2 cellular contexts compared by ENCODE assay signal in genomic region chr19:6099037-6099436, GRCh38.
TF ChIP-seq lines count a peak whose summit lies in the region.

No MANE protein-coding gene starts in this region.

TF ChIP-seq in HepG2, 621 proteins besides CTCF, POLR2A, EP300 and RAD21:
- TF ChIP-seq, protein P1, sequence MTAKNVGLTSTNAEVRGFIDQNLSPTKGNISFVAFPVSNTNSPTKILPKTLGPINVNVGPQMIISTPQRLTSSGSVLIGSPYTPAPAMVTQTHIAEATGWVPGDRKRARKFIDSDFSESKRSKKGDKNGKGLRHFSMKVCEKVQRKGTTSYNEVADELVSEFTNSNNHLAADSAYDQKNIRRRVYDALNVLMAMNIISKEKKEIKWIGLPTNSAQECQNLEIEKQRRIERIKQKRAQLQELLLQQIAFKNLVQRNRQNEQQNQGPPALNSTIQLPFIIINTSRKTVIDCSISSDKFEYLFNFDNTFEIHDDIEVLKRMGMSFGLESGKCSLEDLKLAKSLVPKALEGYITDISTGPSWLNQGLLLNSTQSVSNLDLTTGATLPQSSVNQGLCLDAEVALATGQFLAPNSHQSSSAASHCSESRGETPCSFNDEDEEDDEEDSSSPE (CRISPR knock-in tag; IDR thresholded peaks at IDR 0.05) = no peak
- TF ChIP-seq CBFB (CRISPR knock-in tag; IDR thresholded peaks at IDR 0.05) (no peak), ZNF143 (CRISPR knock-in tag; IDR thresholded peaks at IDR 0.05) (no peak), FLYWCH1 (CRISPR knock-in tag; IDR thresholded peaks at IDR 0.05) (no peak), ZNF724P (CRISPR knock-in tag; IDR thresholded peaks at IDR 0.05; ENCODE audit: borderline replicate concordance) (no peak), ZNF101 (CRISPR knock-in tag; IDR thresholded peaks at IDR 0.05; ENCODE audit: borderline replicate concordance, low read depth) (no peak), JARID2 (CRISPR knock-in tag; IDR thresholded peaks at IDR 0.05; ENCODE audit: insufficient replicate concordance) (no peak), JUND (CRISPR knock-in tag; IDR thresholded peaks at IDR 0.05) (no peak), ZNF558 (CRISPR knock-in tag; IDR thresholded peaks at IDR 0.05; ENCODE audit: borderline replicate concordance) (no peak), ZNF20 (CRISPR knock-in tag; IDR thresholded peaks at IDR 0.05) (no peak), KLF6 (CRISPR knock-in tag; IDR thresholded peaks at IDR 0.05) (no peak), ZNF615 (CRISPR knock-in tag; IDR thresholded peaks at IDR 0.05; ENCODE audit: borderline replicate concordance) (no peak), SSRP1 (CRISPR knock-in tag; IDR thresholded peaks at IDR 0.05) (no peak), ZNF326 (CRISPR knock-in tag; IDR thresholded peaks at IDR 0.05; ENCODE audit: borderline replicate concordance) (no peak)
- TF ChIP-seq, protein P2, sequence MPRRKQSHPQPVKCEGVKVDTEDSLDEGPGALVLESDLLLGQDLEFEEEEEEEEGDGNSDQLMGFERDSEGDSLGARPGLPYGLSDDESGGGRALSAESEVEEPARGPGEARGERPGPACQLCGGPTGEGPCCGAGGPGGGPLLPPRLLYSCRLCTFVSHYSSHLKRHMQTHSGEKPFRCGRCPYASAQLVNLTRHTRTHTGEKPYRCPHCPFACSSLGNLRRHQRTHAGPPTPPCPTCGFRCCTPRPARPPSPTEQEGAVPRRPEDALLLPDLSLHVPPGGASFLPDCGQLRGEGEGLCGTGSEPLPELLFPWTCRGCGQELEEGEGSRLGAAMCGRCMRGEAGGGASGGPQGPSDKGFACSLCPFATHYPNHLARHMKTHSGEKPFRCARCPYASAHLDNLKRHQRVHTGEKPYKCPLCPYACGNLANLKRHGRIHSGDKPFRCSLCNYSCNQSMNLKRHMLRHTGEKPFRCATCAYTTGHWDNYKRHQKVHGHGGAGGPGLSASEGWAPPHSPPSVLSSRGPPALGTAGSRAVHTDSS (CRISPR knock-in tag; conservative IDR thresholded peaks at IDR 0.05) = no peak
- TF ChIP-seq, protein P3, sequence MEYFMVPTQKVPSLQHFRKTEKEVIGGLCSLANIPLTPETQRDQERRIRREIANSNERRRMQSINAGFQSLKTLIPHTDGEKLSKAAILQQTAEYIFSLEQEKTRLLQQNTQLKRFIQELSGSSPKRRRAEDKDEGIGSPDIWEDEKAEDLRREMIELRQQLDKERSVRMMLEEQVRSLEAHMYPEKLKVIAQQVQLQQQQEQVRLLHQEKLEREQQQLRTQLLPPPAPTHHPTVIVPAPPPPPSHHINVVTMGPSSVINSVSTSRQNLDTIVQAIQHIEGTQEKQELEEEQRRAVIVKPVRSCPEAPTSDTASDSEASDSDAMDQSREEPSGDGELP (IDR thresholded peaks at IDR 0.05; ENCODE audit: borderline replicate concordance, low read depth) = no peak

TF ChIP-seq in SK-N-SH treated with all-trans-retinoic acid at 6 μM for 48 hours, 23 proteins besides CTCF, POLR2A, EP300 and RAD21 (continued from another document):
- TF ChIP-seq, protein P4, sequence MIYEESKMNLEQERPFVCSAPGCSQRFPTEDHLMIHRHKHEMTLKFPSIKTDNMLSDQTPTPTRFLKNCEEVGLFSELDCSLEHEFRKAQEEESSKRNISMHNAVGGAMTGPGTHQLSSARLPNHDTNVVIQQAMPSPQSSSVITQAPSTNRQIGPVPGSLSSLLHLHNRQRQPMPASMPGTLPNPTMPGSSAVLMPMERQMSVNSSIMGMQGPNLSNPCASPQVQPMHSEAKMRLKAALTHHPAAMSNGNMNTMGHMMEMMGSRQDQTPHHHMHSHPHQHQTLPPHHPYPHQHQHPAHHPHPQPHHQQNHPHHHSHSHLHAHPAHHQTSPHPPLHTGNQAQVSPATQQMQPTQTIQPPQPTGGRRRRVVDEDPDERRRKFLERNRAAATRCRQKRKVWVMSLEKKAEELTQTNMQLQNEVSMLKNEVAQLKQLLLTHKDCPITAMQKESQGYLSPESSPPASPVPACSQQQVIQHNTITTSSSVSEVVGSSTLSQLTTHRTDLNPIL (CRISPR knock-in tag; IDR thresholded peaks at IDR 0.05; ENCODE audit: low read depth) = no peak
- TF ChIP-seq PPARA (CRISPR knock-in tag; IDR thresholded peaks at IDR 0.05; ENCODE audit: borderline replicate concordance) = no peak
- TF ChIP-seq OSR1 (CRISPR knock-in tag; IDR thresholded peaks at IDR 0.05) = no peak
- no peak for TF ChIP-seq ZNF8 (CRISPR knock-in tag; IDR thresholded peaks at IDR 0.05)
- no peak for TF ChIP-seq ZNF565 (CRISPR knock-in tag; conservative IDR thresholded peaks at IDR 0.05; ENCODE audit: low read depth)
- TF ChIP-seq SNAI2 (CRISPR knock-in tag; IDR thresholded peaks at IDR 0.05) = no peak
TF ChIP-seq in SK-N-SH treated with all-trans-retinoic acid at 6 μM for 48 hours: peak in this region for 0.
